ENCODE assay signal across 8 cellular contexts in genomic region chr6:144283781-144284473, GRCh38. TPM values are rescaled to one million over a fixed set of nuclear protein-coding genes. Genes with fewer than 3 reads are reported as not detected.
DNase-seq lines count a peak whose midpoint lies in the region; ATAC-seq and TF ChIP-seq lines count a peak whose summit lies in the region.

No MANE protein-coding gene starts in this region.

- no peaks in the 10 kb centered on the region for H3K36me3 ChIP-seq in suprapubic skin

- intact Hi-C loops in activated naive CD4-positive, alpha-beta T cell treated with anti-CD3 and anti-CD28 coated beads for 36 hours (cut with micrococcal nuclease): loop anchor here (1.0 to 2.0 kb wide), 2 partner anchors 179 to 220 kb away; no protein-coding TSS in a partner anchor
- intact Hi-C loops in posterior cingulate gyrus (cut with DNase I): no loop called here

- no peak for DNase-seq in activated naive CD4-positive, alpha-beta T cell treated with anti-CD3 and anti-CD28 coated beads for 36 hours
- no peak for DNase-seq in activated naive CD4-positive, alpha-beta T cell treated with Interleukin-2 at 50 U/mL for 16 hours
- DNase-seq in immature natural killer cell: no peak
- DNase-seq in suprapubic skin (ENCODE audit: low spot score in 2 of 2): no peak
- no peak for DNase-seq in posterior cingulate gyrus
- no peak for DNase-seq in A172 (ENCODE audit: low spot score)

- peak overlapping the region; percentile 77 for H3K4me3 ChIP-seq in suprapubic skin

- 12% methylated on average over 13 of the region's 13 CpGs for WGBS in suprapubic skin

- TF ChIP-seq POLR2A in suprapubic skin (IDR thresholded peaks at IDR 0.05): no peak

- peaks cover 12% of the 10 kb centered on the region for H3K4me1 Mint-ChIP-seq in activated naive CD4-positive, alpha-beta T cell treated with anti-CD3 and anti-CD28 coated beads for 36 hours (ENCODE audit: low read depth)
- peaks cover 8% of the 10 kb centered on the region for H3K4me1 Mint-ChIP-seq in activated T-helper 17 cell treated with anti-CD3 and anti-CD28 coated beads, Interleukin-2, amount 50 U/mL, for 72 hours
- peaks cover 24 to 31% of the 10 kb centered on the region in 2 donors for H3K4me1 Mint-ChIP-seq in immature natural killer cell

- H3K4me1 ChIP-seq in suprapubic skin: peaks cover 20% of the 10 kb centered on the region

- peaks cover 21% of the 10 kb centered on the region for H3K27me3 Mint-ChIP-seq in activated naive CD4-positive, alpha-beta T cell treated with anti-CD3 and anti-CD28 coated beads for 36 hours (ENCODE audit: low read depth)
- H3K27me3 Mint-ChIP-seq in activated T-helper 17 cell treated with anti-CD3 and anti-CD28 coated beads, Interleukin-2, amount 50 U/mL, for 72 hours: peaks cover 3% of the 10 kb centered on the region
- peaks cover 6 to 13% (median 7%) of the 10 kb centered on the region in 3 donors for H3K27me3 Mint-ChIP-seq in immature natural killer cell (ENCODE audit: low read depth in 3 of 3)

- H3K4me3 Mint-ChIP-seq in activated naive CD4-positive, alpha-beta T cell treated with anti-CD3 and anti-CD28 coated beads for 36 hours: peak overlapping the region; percentile 86
- H3K4me3 Mint-ChIP-seq in activated T-helper 17 cell treated with anti-CD3 and anti-CD28 coated beads, Interleukin-2, amount 50 U/mL, for 72 hours: peak overlapping the region; percentile 84
- peak overlapping the region; percentile 92 to 99 (median 94) for H3K4me3 Mint-ChIP-seq in immature natural killer cell

- no peak for TF ChIP-seq EP300 in suprapubic skin (IDR thresholded peaks at IDR 0.05)

- H3K27me3 ChIP-seq in suprapubic skin: no peaks in the 10 kb centered on the region

- H3K9me3 ChIP-seq in suprapubic skin: no peaks in the 10 kb centered on the region

- H3K27ac ChIP-seq in suprapubic skin: peak overlapping the region; percentile 96

- H3K9me3 Mint-ChIP-seq in activated naive CD4-positive, alpha-beta T cell treated with anti-CD3 and anti-CD28 coated beads for 36 hours: no peaks in the 10 kb centered on the region
- H3K9me3 Mint-ChIP-seq in activated T-helper 17 cell treated with anti-CD3 and anti-CD28 coated beads, Interleukin-2, amount 50 U/mL, for 72 hours: no peaks in the 10 kb centered on the region
- H3K9me3 Mint-ChIP-seq in immature natural killer cell: no peaks in the 10 kb centered on the region

- TF ChIP-seq CTCF in suprapubic skin (IDR thresholded peaks at IDR 0.05): no peak

- ATAC-seq in activated T-helper 17 cell treated with anti-CD3 and anti-CD28 coated beads, Interleukin-2, amount 50 U/mL, for 72 hours (replicated peaks): no peak
- ATAC-seq in GM18873 (IDR thresholded peaks at IDR 0.05; ENCODE audit: low FRiP score, unreplicated experiment): no peak

- H3K36me3 Mint-ChIP-seq in activated naive CD4-positive, alpha-beta T cell treated with anti-CD3 and anti-CD28 coated beads for 36 hours (ENCODE audit: low read depth): no peaks in the 10 kb centered on the region
- no peaks in the 10 kb centered on the region for H3K36me3 Mint-ChIP-seq in activated T-helper 17 cell treated with anti-CD3 and anti-CD28 coated beads, Interleukin-2, amount 50 U/mL, for 72 hours (ENCODE audit: low read depth)
- H3K36me3 Mint-ChIP-seq in immature natural killer cell: peaks cover 0 to 4% (median 0%) of the 10 kb centered on the region in 3 donors

- CTCF ChIA-PET in activated naive CD4-positive, alpha-beta T cell treated with anti-CD3 and anti-CD28 coated beads for 36 hours (lab: Charles Lee): interaction anchor here (0.7 kb wide), 3 partner anchors 13 to 629 kb away, joined by 3 read pairs; no protein-coding TSS in a partner anchor

- no peak overlapping the region for H3K27ac Mint-ChIP-seq in activated naive CD4-positive, alpha-beta T cell treated with anti-CD3 and anti-CD28 coated beads for 36 hours
- peak overlapping the region; percentile 56 for H3K27ac Mint-ChIP-seq in activated T-helper 17 cell treated with anti-CD3 and anti-CD28 coated beads, Interleukin-2, amount 50 U/mL, for 72 hours
- peak overlapping the region; percentile 68 to 88 (median 81) for H3K27ac Mint-ChIP-seq in immature natural killer cell

RNA-seq across cellular contexts. Expression of gene UTRN, which starts 1.2 kb away (rescaled TPM):
- total RNA-seq in activated naive CD4-positive, alpha-beta T cell treated with anti-CD3 and anti-CD28 coated beads for 36 hours: 10 to 100 TPM; 35.3 to 39.9 TPM
- total RNA-seq in activated T-helper 17 cell treated with anti-CD3 and anti-CD28 coated beads, Interleukin-2, amount 50 U/mL, for 72 hours: 10 to 100 TPM; 51.2 to 55.1 TPM
- 100 to 1,000 TPM in 1 of 3 donors, 10 to 100 TPM in 2; 40.5 to 261 (median 67.6) TPM for polyA plus RNA-seq in immature natural killer cell
- total RNA-seq in suprapubic skin: 100 to 1,000 TPM in 2 of 4 donors, 10 to 100 TPM in 2; 76.1 to 147 (median 93.1) TPM
- 31.9 and 37.0 TPM in 2 replicates for total RNA-seq in A172 (2014; rRNA removed; shearing (Covaris generic))
